Comparison of ENCODE assay signal across 8 cellular contexts in genomic region chr6:19999319-20000191, GRCh38.
DNase-seq lines count a peak whose midpoint lies in the region; ATAC-seq and TF ChIP-seq lines count a peak whose summit lies in the region.

No MANE protein-coding gene starts in this region.

- no peak overlapping the region for H3K4me3 ChIP-seq in vagina

- TF ChIP-seq CTCF in glutamatergic neuron (IDR thresholded peaks at IDR 0.05; ENCODE audit: partially characterized antibody, unreplicated experiment) = no peak
- TF ChIP-seq CTCF in vagina (IDR thresholded peaks at IDR 0.05) = no peak

- no peaks in the 10 kb centered on the region for H3K4me1 ChIP-seq in vagina

- H3K9me3 ChIP-seq in vagina = no peaks in the 10 kb centered on the region

- TF ChIP-seq POLR2A in vagina (IDR thresholded peaks at IDR 0.05) = no peak

- H3K27me3 Mint-ChIP-seq in glutamatergic neuron (ENCODE audit: unreplicated experiment) (peaks cover 11% of the 10 kb centered on the region), immature natural killer cell (ENCODE audit: low read depth in 3 of 3) (peaks cover 0 to 19% (median 4%) of the 10 kb centered on the region in 3 donors)

- H3K4me3 Mint-ChIP-seq in glutamatergic neuron (ENCODE audit: unreplicated experiment) (no peak overlapping the region), immature natural killer cell (no peak overlapping the region)

- intact Hi-C loops in vagina (cut with DNase I) = no loop called here

- peaks cover 11% of the 10 kb centered on the region for H3K9me3 Mint-ChIP-seq in glutamatergic neuron (ENCODE audit: unreplicated experiment)
- H3K9me3 Mint-ChIP-seq in immature natural killer cell = peaks cover 0 to 7% (median 0%) of the 10 kb centered on the region in 6 donors

- no peaks in the 10 kb centered on the region for H3K36me3 ChIP-seq in vagina

- H3K27ac Mint-ChIP-seq in glutamatergic neuron (ENCODE audit: unreplicated experiment) (peak overlapping the region; percentile 62), immature natural killer cell (no peak overlapping the region)

- H3K4me1 Mint-ChIP-seq in glutamatergic neuron (ENCODE audit: low read depth, unreplicated experiment) (peaks cover 41% of the 10 kb centered on the region), immature natural killer cell (peaks cover 0 to 3% of the 10 kb centered on the region in 2 donors)

- H3K36me3 Mint-ChIP-seq in glutamatergic neuron (ENCODE audit: unreplicated experiment) (no peaks in the 10 kb centered on the region), immature natural killer cell (peaks cover 0 to 4% (median 3%) of the 10 kb centered on the region in 3 donors)

- ATAC-seq in GM18907 (IDR thresholded peaks at IDR 0.05; ENCODE audit: unreplicated experiment) (peak; percentile 90), HG03095 (IDR thresholded peaks at IDR 0.05; ENCODE audit: unreplicated experiment) (peak; percentile 93)

- H3K27ac ChIP-seq in vagina = no peak overlapping the region

- no peaks in the 10 kb centered on the region for H3K27me3 ChIP-seq in vagina

- DNase-seq in AML-193 (lab: John Stamatoyannopoulos, UW) = peak; percentile 64
- DNase-seq in NOMO-1 treated with DMSO at 0.1 percent for 48 hours (lab: John Stamatoyannopoulos, UW; ENCODE audit: unreplicated experiment) = peak; percentile 57
- no peak for DNase-seq in glutamatergic neuron
- no peak for DNase-seq in immature natural killer cell
- DNase-seq in GF-D8 (lab: John Stamatoyannopoulos, UW) = no peak
- DNase-seq in vagina (ENCODE audit: extremely low spot score in 2 of 2) = no peak

Comparison
In these comparisons a context has a peak if more than half of its experiments do, and no peak if none do; other contexts are left out.
1. DNase-seq: peak in AML-193 (2 of 2) and NOMO-1 treated with DMSO at 0.1 percent for 48 hours (single experiment); none in glutamatergic neuron (single experiment), immature natural killer cell (0 of 3), GF-D8 (single experiment) and vagina (0 of 2).